1 cellular context compared by ENCODE assay signal in genomic region chr2:229800997-229801754, GRCh38.
A peak's percentile ranks its signal among the peaks of the same experiment; 100 is the strongest.
TF ChIP-seq lines count a peak whose summit lies in the region.

No MANE protein-coding gene starts in this region.

TF ChIP-seq in HepG2, 621 proteins besides CTCF, POLR2A, EP300 and RAD21 (continued from another document):
- TF ChIP-seq ZNF142 (CRISPR knock-in tag; IDR thresholded peaks at IDR 0.05) (0 out of 2 replicates have a peak, but pooled peaks have one; percentile 22), RERE (CRISPR knock-in tag; IDR thresholded peaks at IDR 0.05; ENCODE audit: low read depth) (no peak), ZC3H4 (CRISPR knock-in tag; IDR thresholded peaks at IDR 0.05; ENCODE audit: borderline replicate concordance) (no peak), ZSCAN30 (CRISPR knock-in tag; IDR thresholded peaks at IDR 0.05) (no peak), STAG1 (CRISPR knock-in tag; IDR thresholded peaks at IDR 0.05) (peak; percentile 48), ZNF468 (CRISPR knock-in tag; IDR thresholded peaks at IDR 0.05) (no peak), RBM22 (optimal IDR thresholded peaks at IDR 0.05; ENCODE audit: low read length) (peak; percentile 65), FOXC1 (CRISPR knock-in tag; IDR thresholded peaks at IDR 0.05; ENCODE audit: borderline replicate concordance) (no peak), ATF6 (CRISPR knock-in tag; conservative IDR thresholded peaks at IDR 0.05) (0 out of 2 replicates have a peak, but pooled peaks have one; percentile 35), SMC3 (IDR thresholded peaks at IDR 0.05; ENCODE audit: low read length) (peak; percentile 59)
